In genomic region chr5:112005533-112005926, GRCh38 we compare ENCODE assay signal across 19 cellular contexts.
DNase-seq lines count a peak whose midpoint lies in the region; ATAC-seq, FAIRE-seq and TF ChIP-seq lines count a peak whose summit lies in the region.
"Had no signal": no experiment of that assay in that cellular context is flagged by ENCODE, and none has a peak within 500 bp of the region (broad histone marks: within the 10 kb centered on the region; RNA-seq: fewer than 3 reads in every experiment).

No MANE protein-coding gene starts in this region.

- peak overlapping the region in 7 of 11 experiments; percentile 0 to 53 (median 38); a peak in 11 of 22 replicates for H3K4me2 ChIP-seq in BLaER1 treated with 17β-estradiol and CSF1 and Interleukin-3, amounts not matched to agents 10 nM and 100 nM

- H3K9me3 Mint-ChIP-seq in natural killer cell = peaks cover 0 to 3% of the 10 kb centered on the region in 2 donors
- H3K9me3 Mint-ChIP-seq: activated naive CD4-positive, alpha-beta T cell treated with anti-CD3 and anti-CD28 coated beads, Interleukin-2, amount 10 ng/mL, durations not matched to agents 7 days and 5 days; naive B cell; T-helper 2 cell treated with Interferon-gamma antibody and Interleukin-4, amounts not matched to agents 5 μg/mL and 100 μg/mL, for 36 hours had no signal

- H3K4me1 Mint-ChIP-seq in natural killer cell = no peaks in the 10 kb centered on the region
- H3K4me1 Mint-ChIP-seq: activated naive CD4-positive, alpha-beta T cell treated with anti-CD3 and anti-CD28 coated beads, Interleukin-2, amount 10 ng/mL, durations not matched to agents 7 days and 5 days; B cell; naive B cell had no signal

- H4K20me1 ChIP-seq in BLaER1 treated with 17β-estradiol and CSF1 and Interleukin-3, amounts not matched to agents 10 nM and 100 nM = no peaks in the 10 kb centered on the region

- FAIRE-seq in RCC 7860 (lab: Jason Lieb, UNC) = peak; percentile 94
- FAIRE-seq in HTR-8/SVneo (lab: Jason Lieb, UNC) = no peak

- H3K36me3 ChIP-seq in BLaER1 treated with 17β-estradiol and CSF1 and Interleukin-3, amounts not matched to agents 10 nM and 100 nM = no peaks in the 10 kb centered on the region
- H3K36me3 ChIP-seq: prostate gland, tibial nerve had no signal

- H3K27me3 Mint-ChIP-seq in natural killer cell (ENCODE audit: low read depth in 2 of 2) = no peaks in the 10 kb centered on the region
- H3K27me3 Mint-ChIP-seq: activated naive CD4-positive, alpha-beta T cell treated with anti-CD3 and anti-CD28 coated beads, Interleukin-2, amount 10 ng/mL, durations not matched to agents 7 days and 5 days had no signal

- no peaks in the 10 kb centered on the region for H3K36me3 Mint-ChIP-seq in natural killer cell
- H3K36me3 Mint-ChIP-seq: activated naive CD4-positive, alpha-beta T cell treated with anti-CD3 and anti-CD28 coated beads, Interleukin-2, amount 10 ng/mL, durations not matched to agents 7 days and 5 days; naive B cell had no signal

- H3K9me3 ChIP-seq in BLaER1 treated with 17β-estradiol and CSF1 and Interleukin-3, amounts not matched to agents 10 nM and 100 nM (replicated peaks in 1 of 11) = peaks cover 0 to 4% (median 0%) of the 10 kb centered on the region in 11 experiments; a peak in 1 of 22 replicates
- H3K9me3 ChIP-seq: prostate gland, tibial nerve had no signal

- no peak for TF ChIP-seq CTCF in epithelial cell of esophagus (IDR thresholded peaks at IDR 0.05; ENCODE audit: insufficient read depth, low read depth, low read length, missing control alignments)
- no peak for TF ChIP-seq CTCF in natural killer cell (IDR thresholded peaks at IDR 0.05)

- no peak overlapping the region for H3K4me3 ChIP-seq in BLaER1 treated with 17β-estradiol and CSF1 and Interleukin-3, amounts not matched to agents 10 nM and 100 nM
- no peak overlapping the region for H3K4me3 ChIP-seq in epithelial cell of esophagus (ENCODE audit: low read length)
- H3K4me3 ChIP-seq: prostate gland, tibial nerve had no signal

- H3K27me3 ChIP-seq in BLaER1 treated with 17β-estradiol and CSF1 and Interleukin-3, amounts not matched to agents 10 nM and 100 nM = no peaks in the 10 kb centered on the region
- H3K27me3 ChIP-seq: tibial nerve had no signal

- H3K9ac ChIP-seq in BLaER1 treated with 17β-estradiol and CSF1 and Interleukin-3, amounts not matched to agents 10 nM and 100 nM = no peak overlapping the region; a peak in 1 of 22 replicates

- no peak overlapping the region for H3K4me3 Mint-ChIP-seq in natural killer cell
- H3K4me3 Mint-ChIP-seq: activated naive CD4-positive, alpha-beta T cell treated with anti-CD3 and anti-CD28 coated beads, Interleukin-2, amount 10 ng/mL, durations not matched to agents 7 days and 5 days; B cell; naive B cell; T-helper 2 cell treated with Interferon-gamma antibody and Interleukin-4, amounts not matched to agents 5 μg/mL and 100 μg/mL, for 36 hours had no signal

- H3K4me1 ChIP-seq in BLaER1 treated with 17β-estradiol and CSF1 and Interleukin-3, amounts not matched to agents 10 nM and 100 nM = peaks cover 0 to 34% (median 18%) of the 10 kb centered on the region in 10 experiments; a peak in 17 of 20 replicates
- H3K4me1 ChIP-seq: prostate gland had no signal

- H3K27ac ChIP-seq in BLaER1 treated with 17β-estradiol and CSF1 and Interleukin-3, amounts not matched to agents 10 nM and 100 nM = peak overlapping the region in 6 of 11 experiments; percentile 6 to 64 (median 25); a peak in 7 of 22 replicates
- H3K27ac ChIP-seq: prostate gland, tibial nerve had no signal

- no peak overlapping the region for H3K27ac Mint-ChIP-seq in natural killer cell
- H3K27ac Mint-ChIP-seq: activated naive CD4-positive, alpha-beta T cell treated with anti-CD3 and anti-CD28 coated beads, Interleukin-2, amount 10 ng/mL, durations not matched to agents 7 days and 5 days; B cell; naive B cell; T-helper 2 cell treated with Interferon-gamma antibody and Interleukin-4, amounts not matched to agents 5 μg/mL and 100 μg/mL, for 36 hours had no signal

- peak; percentile 88 for DNase-seq in RCC 7860 (ENCODE audit: low spot score)
- DNase-seq in epithelial cell of esophagus (ENCODE audit: low read depth) = peak; percentile 17
- DNase-seq in renal cortical epithelial cell (ENCODE audit: low read depth) = peak; percentile 45
- DNase-seq in NCI-H1105 treated with DMSO at 0.1 percent for 48 hours (lab: John Stamatoyannopoulos, UW) = no peak
- no peak for DNase-seq in natural killer cell
- no peak for DNase-seq in HTR-8/SVneo (ENCODE audit: insufficient read length, low spot score)
- DNase-seq in RKO (ENCODE audit: low spot score) = no peak
- DNase-seq: activated CD4-positive, alpha-beta T cell treated with anti-CD3 and anti-CD28 coated beads for 1 hour; activated naive CD4-positive, alpha-beta T cell treated with anti-CD3 and anti-CD28 coated beads, Interleukin-2, amount 10 ng/mL, durations not matched to agents 7 days and 5 days; cerebellar nuclear complex; DMS153; naive B cell; Right ventricle myocardium superior; stimulated activated CD4-positive, alpha-beta T cell treated with anti-CD3 and anti-CD28 coated beads, Interleukin-1b, Interleukin-23, amount 100 ng/mL, for 48 hours had no signal

- intact Hi-C loops in natural killer cell (cut with micrococcal nuclease) = no loop called here

- no peak for ATAC-seq in natural killer cell

Comparison
In these comparisons a context has a peak if more than half of its experiments do, and no peak if none do; other contexts are left out.
1. DNase-seq: peak in RCC 7860 (single experiment), epithelial cell of esophagus (single experiment) and renal cortical epithelial cell (single experiment); none in NCI-H1105 treated with DMSO at 0.1 percent for 48 hours (single experiment), natural killer cell (single experiment), HTR-8/SVneo (single experiment) and RKO (single experiment).